26 cellular contexts compared by ENCODE assay signal in the genomic region with DNA sequence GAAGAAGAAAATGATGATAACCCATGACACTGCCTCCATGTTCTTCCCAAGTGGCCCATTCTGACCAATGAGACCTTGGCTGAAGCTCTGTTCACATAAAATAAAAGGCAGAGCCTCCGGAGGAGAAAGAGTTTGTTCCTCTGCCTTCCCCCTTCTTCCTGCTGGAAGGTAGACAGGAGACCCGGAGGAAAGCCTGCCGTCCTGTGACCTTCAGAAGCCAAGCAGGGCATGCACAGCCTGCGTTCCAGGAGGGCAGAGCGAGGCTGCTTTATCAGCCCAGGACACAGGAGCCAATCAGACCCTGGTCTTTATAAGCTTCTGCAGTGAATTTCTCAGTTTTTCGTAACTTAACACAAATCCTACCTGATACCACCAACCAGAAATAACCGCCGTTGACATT. TPM values are rescaled to one million over a fixed set of nuclear protein-coding genes. Genes with fewer than 3 reads are reported as not detected.
"Had no signal": no experiment of that assay in that cellular context is flagged by ENCODE, and none has a peak within 500 bp of the region (broad histone marks: within the 10 kb centered on the region; RNA-seq: fewer than 3 reads in every experiment).

No MANE protein-coding gene starts in this region.

- H3K9me3 Mint-ChIP-seq: activated B cell treated with CpG ODN at 0.5 μM for 24 hours; activated CD4-positive, alpha-beta memory T cell treated with anti-CD3 and anti-CD28 coated beads for 36 hours; activated CD4-positive, alpha-beta T cell treated with anti-CD3 and anti-CD28 coated beads, Interleukin-2, amount 10 ng/mL, durations not matched to agents 24 days and 14 days; activated naive CD4-positive, alpha-beta T cell treated with anti-CD3 and anti-CD28 coated beads for 36 hours; activated naive CD8-positive, alpha-beta T cell treated with anti-CD3 and anti-CD28 coated beads for 36 hours; activated T-cell treated with anti-CD3 and anti-CD28 coated beads, Interleukin-2, amount 50 U/mL, for 24 hours; activated T-helper 1 cell treated with anti-CD3 and anti-CD28 coated beads, Interleukin-12 subunit alpha, Interleukin-12 subunit beta, Interleukin-2, Interleukin-4 antibody, amounts not matched to agents 30 ng/mL and 10 ng/mL and 1 ng/mL, durations not matched to agents 14 hours and 24 hours and 36 hours had no signal

- H3K27me3 ChIP-seq: Peyer's patch had no signal

- H3K4me3 ChIP-seq: K562, Peyer's patch, SJSA1 had no signal

- H3K27ac Mint-ChIP-seq: activated B cell treated with CpG ODN at 0.5 μM for 24 hours; activated CD4-positive, alpha-beta memory T cell treated with anti-CD3 and anti-CD28 coated beads for 36 hours; activated CD4-positive, alpha-beta T cell treated with anti-CD3 and anti-CD28 coated beads, Interleukin-2, amount 10 ng/mL, durations not matched to agents 24 days and 14 days; activated naive CD4-positive, alpha-beta T cell treated with anti-CD3 and anti-CD28 coated beads for 36 hours; activated naive CD8-positive, alpha-beta T cell treated with anti-CD3 and anti-CD28 coated beads for 36 hours; activated T-cell treated with anti-CD3 and anti-CD28 coated beads, Interleukin-2, amount 50 U/mL, for 24 hours; activated T-helper 1 cell treated with anti-CD3 and anti-CD28 coated beads, Interleukin-12 subunit alpha, Interleukin-12 subunit beta, Interleukin-2, Interleukin-4 antibody, amounts not matched to agents 30 ng/mL and 10 ng/mL and 1 ng/mL, durations not matched to agents 14 hours and 24 hours and 36 hours had no signal

- H3K36me3 ChIP-seq: brain microvascular endothelial cell, Peyer's patch, SJSA1 had no signal

- H3K4me3 Mint-ChIP-seq: activated B cell treated with CpG ODN at 0.5 μM for 24 hours; activated CD4-positive, alpha-beta memory T cell treated with anti-CD3 and anti-CD28 coated beads for 36 hours; activated CD4-positive, alpha-beta T cell treated with anti-CD3 and anti-CD28 coated beads, Interleukin-2, amount 10 ng/mL, durations not matched to agents 24 days and 14 days; activated naive CD4-positive, alpha-beta T cell treated with anti-CD3 and anti-CD28 coated beads for 36 hours; activated naive CD8-positive, alpha-beta T cell treated with anti-CD3 and anti-CD28 coated beads for 36 hours; activated T-cell treated with anti-CD3 and anti-CD28 coated beads, Interleukin-2, amount 50 U/mL, for 24 hours; activated T-helper 1 cell treated with anti-CD3 and anti-CD28 coated beads, Interleukin-12 subunit alpha, Interleukin-12 subunit beta, Interleukin-2, Interleukin-4 antibody, amounts not matched to agents 30 ng/mL and 10 ng/mL and 1 ng/mL, durations not matched to agents 14 hours and 24 hours and 36 hours had no signal

- H3K27ac ChIP-seq: brain microvascular endothelial cell, Peyer's patch, SJSA1 had no signal

- DNase-seq: activated B cell treated with CpG ODN at 0.5 μM for 24 hours; activated CD4-positive, alpha-beta T cell treated with anti-CD3 and anti-CD28 coated beads for 1 hour; activated CD4-positive, alpha-beta T cell treated with anti-CD3 and anti-CD28 coated beads, Interleukin-2, amount 10 ng/mL, durations not matched to agents 24 days and 14 days; activated gamma-delta T cell; activated naive CD4-positive, alpha-beta T cell treated with anti-CD3 and anti-CD28 coated beads for 36 hours; activated naive CD8-positive, alpha-beta T cell treated with anti-CD3 and anti-CD28 coated beads for 36 hours; activated T-cell treated with anti-CD3 and anti-CD28 coated beads, Interleukin-2, amount 50 U/mL, for 24 hours; brain microvascular endothelial cell; Karpas-422; MM.1S; NCI-H1105 treated with DMSO at 0.1 percent for 48 hours; NCI-H1436 treated with DMSO at 0.1 percent for 48 hours; NCI-H187; NCI-H2081 treated with DMSO at 0.1 percent for 48 hours; NCI-H446; NCI-H524; SHP77; SW 1271 had no signal

- H3K4me1 Mint-ChIP-seq: activated B cell treated with CpG ODN at 0.5 μM for 24 hours; activated naive CD8-positive, alpha-beta T cell treated with anti-CD3 and anti-CD28 coated beads for 36 hours had no signal

- ATAC-seq: K562, SK-N-SH treated with all-trans-retinoic acid at 6 μM for 48 hours had no signal

- H3K9me3 ChIP-seq: Peyer's patch, SJSA1 had no signal

- H3K36me3 Mint-ChIP-seq: activated CD4-positive, alpha-beta memory T cell treated with anti-CD3 and anti-CD28 coated beads for 36 hours; activated naive CD8-positive, alpha-beta T cell treated with anti-CD3 and anti-CD28 coated beads for 36 hours had no signal

RNA-seq across cellular contexts. Expression of a gene that starts 8.6 kb away (rescaled TPM):
- total RNA-seq: activated B cell treated with CpG ODN at 0.5 μM for 24 hours; activated CD4-positive, alpha-beta memory T cell treated with anti-CD3 and anti-CD28 coated beads for 36 hours; activated CD4-positive, alpha-beta T cell treated with anti-CD3 and anti-CD28 coated beads, Interleukin-2, amount 10 ng/mL, durations not matched to agents 24 days and 14 days; activated CD8-positive, alpha-beta memory T cell treated with anti-CD3 and anti-CD28 coated beads for 36 hours; activated naive CD4-positive, alpha-beta T cell treated with anti-CD3 and anti-CD28 coated beads for 36 hours; activated naive CD8-positive, alpha-beta T cell treated with anti-CD3 and anti-CD28 coated beads for 36 hours; activated T-helper 1 cell treated with anti-CD3 and anti-CD28 coated beads, Interleukin-12 subunit alpha, Interleukin-12 subunit beta, Interleukin-2, Interleukin-4 antibody, amounts not matched to agents 30 ng/mL and 10 ng/mL and 1 ng/mL, durations not matched to agents 14 hours and 24 hours and 36 hours; T-helper 1 cell treated with Interleukin-12 subunit alpha and Interleukin-12 subunit beta and Interleukin-4 antibody, amounts not matched to agents 30 ng/mL and 1 ng/mL, for 36 hours had no signal
